18 cellular contexts compared by ENCODE assay signal in genomic region chr3:126085276-126085675, GRCh38. TPM values are rescaled to one million over a fixed set of nuclear protein-coding genes. Genes with fewer than 3 reads are reported as not detected.
A peak's percentile ranks its signal among the peaks of the same experiment; 100 is the strongest.
DNase-seq lines count a peak whose midpoint lies in the region; ATAC-seq and TF ChIP-seq lines count a peak whose summit lies in the region.
"Had no signal": no experiment of that assay in that cellular context is flagged by ENCODE, and none has a peak within 500 bp of the region (broad histone marks: within the 10 kb centered on the region; RNA-seq: fewer than 3 reads in every experiment).

No MANE protein-coding gene starts in this region.

- ATAC-seq in activated CD8-positive, alpha-beta memory T cell treated with anti-CD3 and anti-CD28 coated beads, Interleukin-2, amount 10 ng/mL, durations not matched to agents 7 days and 5 days, result no peak
- no peak for ATAC-seq in activated CD8-positive, alpha-beta T cell treated with anti-CD3 and anti-CD28 coated beads for 36 hours
- ATAC-seq in stimulated activated effector memory CD8-positive, alpha-beta T cell treated with anti-CD3 and anti-CD28 coated beads, Interleukin-12 subunit alpha, Interleukin-12 subunit beta, amount 100 ng/mL, for 72 hours, result no peak
- ATAC-seq: left lung had no signal

- H3K4me1 ChIP-seq in Peyer's patch, result peaks cover 0 to 10% (median 0%) of the 10 kb centered on the region in 4 donors

- H3K27ac ChIP-seq in Peyer's patch, result no peak overlapping the region
- H3K27ac ChIP-seq: SJSA1 had no signal

- CTCF ChIA-PET in activated CD8-positive, alpha-beta memory T cell treated with anti-CD3 and anti-CD28 coated beads, Interleukin-2, amount 10 ng/mL, durations not matched to agents 7 days and 5 days (lab: Charles Lee), result no interaction called here
- CTCF ChIA-PET in activated CD8-positive, alpha-beta T cell treated with anti-CD3 and anti-CD28 coated beads for 36 hours (lab: Charles Lee), result interaction anchor here (1.8 kb wide), 1 partner anchor 12 kb away, joined by 3 read pairs; no protein-coding TSS in a partner anchor

- DNase-seq in activated CD8-positive, alpha-beta memory T cell treated with anti-CD3 and anti-CD28 coated beads, Interleukin-2, amount 10 ng/mL, durations not matched to agents 7 days and 5 days, result peak; percentile 39
- no peak for DNase-seq in activated CD8-positive, alpha-beta memory T cell treated with anti-CD3 and anti-CD28 coated beads, Interleukin-2, amount 50 U/mL, for 4 hours
- DNase-seq in activated CD8-positive, alpha-beta T cell treated with anti-CD3 and anti-CD28 coated beads for 36 hours, result no peak
- DNase-seq in endothelial cell (ENCODE audit: low spot score) (no peak), Peyer's patch (no peak), HPDE6-E6E7 (ENCODE audit: extremely low spot score) (no peak), globus pallidus (ENCODE audit: low spot score) (no peak)
- DNase-seq in stimulated activated effector memory CD8-positive, alpha-beta T cell treated with anti-CD3 and anti-CD28 coated beads, Interleukin-12 subunit alpha, Interleukin-12 subunit beta, amount 100 ng/mL, for 72 hours (ENCODE audit: low spot score in 2 of 2), result peak in 1 of 2 donors; percentile 50
- DNase-seq: activated CD4-positive, CD25-positive, alpha-beta regulatory T cell; activated effector memory CD4-positive, alpha-beta T cell treated with anti-CD3 and anti-CD28 coated beads, Interleukin-2, amount 50 U/mL, for 16 hours; cerebellar nuclear complex; DMS 273 treated with DMSO at 0.1 percent for 48 hours; hippocampal formation; left lung; MG63; small intestine; thyroid gland had no signal

- TF ChIP-seq POLR2A in Peyer's patch (IDR thresholded peaks at IDR 0.05), result no peak

- no peaks in the 10 kb centered on the region for H3K27me3 ChIP-seq in Peyer's patch
- H3K27me3 ChIP-seq: left lung, MG63, SJSA1, thyroid gland had no signal

- H3K4me3 Mint-ChIP-seq in activated CD8-positive, alpha-beta memory T cell treated with anti-CD3 and anti-CD28 coated beads, Interleukin-2, amount 10 ng/mL, durations not matched to agents 7 days and 5 days, result peak overlapping the region; percentile 42
- peak overlapping the region; percentile 84 for H3K4me3 Mint-ChIP-seq in activated CD8-positive, alpha-beta T cell treated with anti-CD3 and anti-CD28 coated beads for 36 hours
- H3K4me3 Mint-ChIP-seq in endothelial cell (ENCODE audit: unreplicated experiment), result peak overlapping the region; percentile 82
- peak overlapping the region; percentile 90 for H3K4me3 Mint-ChIP-seq in stimulated activated effector memory CD8-positive, alpha-beta T cell treated with anti-CD3 and anti-CD28 coated beads, Interleukin-12 subunit alpha, Interleukin-12 subunit beta, amount 100 ng/mL, for 72 hours

- H3K36me3 Mint-ChIP-seq in activated CD8-positive, alpha-beta memory T cell treated with anti-CD3 and anti-CD28 coated beads, Interleukin-2, amount 10 ng/mL, durations not matched to agents 7 days and 5 days, result peaks cover 12% of the 10 kb centered on the region
- H3K36me3 Mint-ChIP-seq in activated CD8-positive, alpha-beta T cell treated with anti-CD3 and anti-CD28 coated beads for 36 hours (ENCODE audit: low read depth), result peaks cover 9% of the 10 kb centered on the region
- H3K36me3 Mint-ChIP-seq in endothelial cell (ENCODE audit: low read depth, unreplicated experiment), result peaks cover 3% of the 10 kb centered on the region
- H3K36me3 Mint-ChIP-seq in stimulated activated effector memory CD8-positive, alpha-beta T cell treated with anti-CD3 and anti-CD28 coated beads, Interleukin-12 subunit alpha, Interleukin-12 subunit beta, amount 100 ng/mL, for 72 hours, result peaks cover 6% of the 10 kb centered on the region

- no peak for TF ChIP-seq CTCF in activated CD8-positive, alpha-beta T cell treated with anti-CD3 and anti-CD28 coated beads for 36 hours (IDR thresholded peaks at IDR 0.05)
- TF ChIP-seq CTCF in endothelial cell (IDR thresholded peaks at IDR 0.05; ENCODE audit: unreplicated experiment), result no peak
- TF ChIP-seq CTCF in Peyer's patch (IDR thresholded peaks at IDR 0.05), result no peak

- H3K27me3 Mint-ChIP-seq in activated CD8-positive, alpha-beta memory T cell treated with anti-CD3 and anti-CD28 coated beads, Interleukin-2, amount 10 ng/mL, durations not matched to agents 7 days and 5 days, result peaks cover 3% of the 10 kb centered on the region
- no peaks in the 10 kb centered on the region for H3K27me3 Mint-ChIP-seq in activated CD8-positive, alpha-beta T cell treated with anti-CD3 and anti-CD28 coated beads for 36 hours
- peaks cover 2% of the 10 kb centered on the region for H3K27me3 Mint-ChIP-seq in endothelial cell (ENCODE audit: unreplicated experiment)

- no peak overlapping the region for H3K4me3 ChIP-seq in Peyer's patch
- H3K4me3 ChIP-seq: thyroid gland had no signal

- H3K36me3 ChIP-seq in Peyer's patch, result no peaks in the 10 kb centered on the region
- H3K36me3 ChIP-seq: left lung, MG63, thyroid gland had no signal

- H3K9me3 ChIP-seq in Peyer's patch, result peaks cover 0 to 7% (median 0%) of the 10 kb centered on the region in 4 donors
- H3K9me3 ChIP-seq: left lung, SJSA1, thyroid gland had no signal

- intact Hi-C loops in activated CD8-positive, alpha-beta T cell treated with anti-CD3 and anti-CD28 coated beads for 36 hours (cut with micrococcal nuclease), result no loop called here

- POLR2A ChIA-PET in activated CD8-positive, alpha-beta T cell treated with anti-CD3 and anti-CD28 coated beads for 36 hours (lab: Charles Lee), result interaction anchor here (1.5 kb wide), 1 partner anchor 13 kb away, joined by 4 read pairs; no protein-coding TSS in a partner anchor

- no peak overlapping the region for H3K27ac Mint-ChIP-seq in activated CD8-positive, alpha-beta memory T cell treated with anti-CD3 and anti-CD28 coated beads, Interleukin-2, amount 10 ng/mL, durations not matched to agents 7 days and 5 days
- H3K27ac Mint-ChIP-seq in activated CD8-positive, alpha-beta T cell treated with anti-CD3 and anti-CD28 coated beads for 36 hours, result peak overlapping the region; percentile 58
- no peak overlapping the region for H3K27ac Mint-ChIP-seq in endothelial cell (ENCODE audit: unreplicated experiment)
- peak overlapping the region; percentile 77 for H3K27ac Mint-ChIP-seq in stimulated activated effector memory CD8-positive, alpha-beta T cell treated with anti-CD3 and anti-CD28 coated beads, Interleukin-12 subunit alpha, Interleukin-12 subunit beta, amount 100 ng/mL, for 72 hours

- H3K9me3 Mint-ChIP-seq in activated CD8-positive, alpha-beta memory T cell treated with anti-CD3 and anti-CD28 coated beads, Interleukin-2, amount 10 ng/mL, durations not matched to agents 7 days and 5 days (ENCODE audit: low read depth), result peaks cover 3% of the 10 kb centered on the region
- peaks cover 2% of the 10 kb centered on the region for H3K9me3 Mint-ChIP-seq in activated CD8-positive, alpha-beta T cell treated with anti-CD3 and anti-CD28 coated beads for 36 hours
- no peaks in the 10 kb centered on the region for H3K9me3 Mint-ChIP-seq in endothelial cell (ENCODE audit: unreplicated experiment)
- peaks cover 3% of the 10 kb centered on the region for H3K9me3 Mint-ChIP-seq in stimulated activated effector memory CD8-positive, alpha-beta T cell treated with anti-CD3 and anti-CD28 coated beads, Interleukin-12 subunit alpha, Interleukin-12 subunit beta, amount 100 ng/mL, for 72 hours

- peaks cover 21% of the 10 kb centered on the region for H3K4me1 Mint-ChIP-seq in activated CD8-positive, alpha-beta memory T cell treated with anti-CD3 and anti-CD28 coated beads, Interleukin-2, amount 10 ng/mL, durations not matched to agents 7 days and 5 days
- H3K4me1 Mint-ChIP-seq in activated CD8-positive, alpha-beta T cell treated with anti-CD3 and anti-CD28 coated beads for 36 hours (ENCODE audit: low read depth), result peaks cover 21% of the 10 kb centered on the region
- no peaks in the 10 kb centered on the region for H3K4me1 Mint-ChIP-seq in endothelial cell (ENCODE audit: unreplicated experiment)
- H3K4me1 Mint-ChIP-seq in stimulated activated effector memory CD8-positive, alpha-beta T cell treated with anti-CD3 and anti-CD28 coated beads, Interleukin-12 subunit alpha, Interleukin-12 subunit beta, amount 100 ng/mL, for 72 hours, result peaks cover 24% of the 10 kb centered on the region

RNA-seq across cellular contexts. Expression of gene SLC41A3, which starts 1.4 kb away (rescaled TPM):
- 10 to 100 TPM; 22.5 to 23.8 TPM for total RNA-seq in activated CD8-positive, alpha-beta memory T cell treated with anti-CD3 and anti-CD28 coated beads, Interleukin-2, amount 10 ng/mL, durations not matched to agents 7 days and 5 days
- 10 to 100 TPM; 19.1 to 23.4 TPM for total RNA-seq in activated CD8-positive, alpha-beta T cell treated with anti-CD3 and anti-CD28 coated beads for 36 hours
- total RNA-seq in endothelial cell (ENCODE audit: unreplicated experiment) (52.3 TPM), Peyer's patch (10 to 100 TPM; 45.4 to 79.9 (median 58.5) TPM)

Comparison
In these comparisons a context has a peak if more than half of its experiments do, and no peak if none do; other contexts are left out.
1. H3K27ac Mint-ChIP-seq: peak in activated CD8-positive, alpha-beta T cell treated with anti-CD3 and anti-CD28 coated beads for 36 hours (single experiment) and stimulated activated effector memory CD8-positive, alpha-beta T cell treated with anti-CD3 and anti-CD28 coated beads, Interleukin-12 subunit alpha, Interleukin-12 subunit beta, amount 100 ng/mL, for 72 hours (single experiment); none in activated CD8-positive, alpha-beta memory T cell treated with anti-CD3 and anti-CD28 coated beads, Interleukin-2, amount 10 ng/mL, durations not matched to agents 7 days and 5 days (single experiment) and endothelial cell (single experiment).
2. Peak in every context shown above with its lines, with median percentiles within 50 percentile points of each other: H3K4me3 Mint-ChIP-seq.